ENCODE assay signal across 8 cellular contexts in the genomic region with DNA sequence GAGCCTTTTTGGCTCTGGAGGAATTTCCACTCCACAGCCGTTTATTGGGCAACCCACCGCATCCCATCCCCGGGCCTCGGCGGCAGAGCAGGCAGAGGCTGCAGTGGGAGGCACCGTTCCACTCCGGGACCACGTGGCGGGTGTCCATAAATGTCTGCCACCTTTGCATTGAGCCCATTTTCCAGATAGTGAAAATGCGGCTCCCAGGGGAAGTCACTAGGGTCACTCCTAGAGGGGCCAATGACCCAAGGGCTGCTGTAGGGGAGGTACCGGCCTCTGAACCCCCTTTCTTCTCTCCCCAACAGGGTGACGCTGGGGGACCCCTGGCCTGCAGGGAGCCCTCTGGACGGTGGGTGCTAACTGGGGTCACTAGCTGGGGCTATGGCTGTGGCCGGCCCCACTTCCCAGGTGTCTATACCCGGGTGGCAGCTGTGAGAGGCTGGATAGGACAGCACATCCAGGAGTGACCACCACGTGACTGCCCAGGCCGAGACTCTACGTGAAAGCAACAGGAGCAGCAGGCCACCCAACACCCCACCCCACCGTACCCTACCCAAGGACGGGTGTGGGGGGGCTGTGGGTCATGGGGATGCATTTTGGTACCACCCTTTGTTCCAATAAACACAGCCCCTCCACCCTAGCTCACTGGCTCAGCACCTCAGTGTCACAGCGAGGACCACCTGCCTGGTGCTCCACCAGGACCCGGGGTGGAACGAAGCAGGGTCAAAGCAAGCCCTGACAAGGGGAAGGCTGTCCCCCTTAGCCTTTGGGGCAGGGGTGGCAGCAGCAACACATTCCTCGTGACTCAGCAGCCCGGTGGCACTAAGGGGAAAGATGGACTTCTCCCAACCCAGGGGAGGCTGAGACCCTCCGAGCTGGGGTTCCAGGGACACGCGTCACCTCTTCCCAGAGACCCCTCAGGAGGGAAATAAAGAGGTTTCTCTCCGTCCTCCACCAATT. TPM values are rescaled to one million over a fixed set of nuclear protein-coding genes. Genes with fewer than 3 reads are reported as not detected.
DNase-seq lines count a peak whose midpoint lies in the region; ATAC-seq and TF ChIP-seq lines count a peak whose summit lies in the region.

No MANE protein-coding gene starts in this region.

- H3K4me3 Mint-ChIP-seq in chondrocyte (ENCODE audit: unreplicated experiment), result peak overlapping the region; percentile 92
- peak overlapping the region; percentile 92 to 98 (median 94) for H3K4me3 Mint-ChIP-seq in naive thymus-derived CD8-positive, alpha-beta T cell

- peak overlapping the region; percentile 99 for H3K27ac ChIP-seq in KOPT-K1 (ENCODE audit: low read depth, low read length, poor library complexity, severe bottlenecking)

- peaks cover 6% of the 10 kb centered on the region for H3K4me1 ChIP-seq in BE2C

- TF ChIP-seq CTCF in BE2C (IDR thresholded peaks at IDR 0.05; ENCODE audit: low read depth, low read length) (no peak; the same call in 1 of the 2 replicates), chondrocyte (IDR thresholded peaks at IDR 0.05) (peak; percentile 0)

- no peak for ATAC-seq in naive thymus-derived CD8-positive, alpha-beta T cell
- ATAC-seq in GM21619 (IDR thresholded peaks at IDR 0.05; ENCODE audit: unreplicated experiment), result no peak

- peak overlapping the region; percentile 98 for H3K27ac Mint-ChIP-seq in chondrocyte (ENCODE audit: unreplicated experiment)
- H3K27ac Mint-ChIP-seq in naive thymus-derived CD8-positive, alpha-beta T cell, result peak overlapping the region in 8 of 10 donors; percentile 48 to 98 (median 86)

- peaks cover 17% of the 10 kb centered on the region for H3K4me1 Mint-ChIP-seq in chondrocyte (ENCODE audit: low read depth)
- peaks cover 7 to 21% (median 14%) of the 10 kb centered on the region in 4 donors for H3K4me1 Mint-ChIP-seq in naive thymus-derived CD8-positive, alpha-beta T cell

- DNase-seq in BE2C (peak; percentile 29), chondrocyte (ENCODE audit: low spot score) (no peak), NCI-H1105 treated with DMSO at 0.1 percent for 48 hours (lab: John Stamatoyannopoulos, UW) (no peak), inferior parietal cortex (ENCODE audit: extremely low spot score) (no peak), islet precursor cell (no peak)
- peak in 1 of 10 donors; percentile 59 for DNase-seq in naive thymus-derived CD8-positive, alpha-beta T cell

- POLR2A ChIA-PET in naive thymus-derived CD8-positive, alpha-beta T cell (lab: Charles Lee), result interaction anchor here (0.7 to 3.1 kb wide), 5 partner anchors 9 to 196 kb away, joined by 3 to 19 read pairs (median 9); a partner anchor contains a TSS

- H3K9me3 ChIP-seq in BE2C (no peaks in the 10 kb centered on the region), KOPT-K1 (ENCODE audit: insufficient read depth, low read length, poor library complexity, severe bottlenecking) (no peaks in the 10 kb centered on the region)

- no peaks in the 10 kb centered on the region for H3K9me3 Mint-ChIP-seq in chondrocyte (ENCODE audit: low read depth)
- no peaks in the 10 kb centered on the region for H3K9me3 Mint-ChIP-seq in naive thymus-derived CD8-positive, alpha-beta T cell

- H3K36me3 ChIP-seq in BE2C, result peaks cover 37% of the 10 kb centered on the region
- peaks cover 54% of the 10 kb centered on the region for H3K36me3 ChIP-seq in KOPT-K1 (ENCODE audit: insufficient read depth, low read length)

- peak overlapping the region; percentile 88 for H3K4me3 ChIP-seq in BE2C (ENCODE audit: low read depth, low read length)

- no peaks in the 10 kb centered on the region for H3K27me3 ChIP-seq in BE2C

- H3K27me3 Mint-ChIP-seq in chondrocyte (ENCODE audit: low read depth), result no peaks in the 10 kb centered on the region
- no peaks in the 10 kb centered on the region for H3K27me3 Mint-ChIP-seq in naive thymus-derived CD8-positive, alpha-beta T cell

- peaks cover 2% of the 10 kb centered on the region for H3K36me3 Mint-ChIP-seq in chondrocyte (ENCODE audit: low read depth)
- peaks cover 0 to 7% (median 0%) of the 10 kb centered on the region in 3 donors for H3K36me3 Mint-ChIP-seq in naive thymus-derived CD8-positive, alpha-beta T cell

RNA-seq across cellular contexts. Expression of a gene that starts 1.5 kb away (rescaled TPM):
- polyA plus RNA-seq in BE2C (2012; ENCODE audit: insufficient read depth, insufficient read length, low read depth), result 1,450 TPM
- 74.6 to 100 TPM (median 76.1 TPM) in 3 replicates for total RNA-seq in chondrocyte
- total RNA-seq in naive thymus-derived CD8-positive, alpha-beta T cell, result 10 to 100 TPM; 33.6 to 38.3 TPM
- 10 to 100 TPM; 74.4 to 92.2 (median 83.0) TPM for polyA plus RNA-seq in naive thymus-derived CD8-positive, alpha-beta T cell

RNA-seq across cellular contexts. Expression of a gene that starts 30.9 kb away (rescaled TPM):
- polyA plus RNA-seq in BE2C (2012; ENCODE audit: insufficient read depth, insufficient read length, low read depth), result 111 TPM
- 35.5 to 56.0 TPM (median 36.6 TPM) in 3 replicates for total RNA-seq in chondrocyte
- total RNA-seq in naive thymus-derived CD8-positive, alpha-beta T cell, result 10 to 100 TPM; 17.3 to 19.6 TPM
- polyA plus RNA-seq in naive thymus-derived CD8-positive, alpha-beta T cell, result 10 to 100 TPM in 1 of 3 donors, 1 to 10 TPM in 2; 5.4 to 10.5 (median 7.4) TPM

RNA-seq across cellular contexts. Expression of a gene that starts 50.0 kb away (rescaled TPM):
- polyA plus RNA-seq in BE2C (2012; ENCODE audit: insufficient read depth, insufficient read length, low read depth), result 18.1 TPM
- total RNA-seq in chondrocyte, result 177 to 258 TPM (median 181 TPM) in 3 replicates
- 100 to 1,000 TPM; 108 to 115 TPM for total RNA-seq in naive thymus-derived CD8-positive, alpha-beta T cell
- polyA plus RNA-seq in naive thymus-derived CD8-positive, alpha-beta T cell, result 10 to 100 TPM; 41.0 to 57.3 (median 43.8) TPM
